11 cellular contexts compared by ENCODE assay signal in the genomic region with DNA sequence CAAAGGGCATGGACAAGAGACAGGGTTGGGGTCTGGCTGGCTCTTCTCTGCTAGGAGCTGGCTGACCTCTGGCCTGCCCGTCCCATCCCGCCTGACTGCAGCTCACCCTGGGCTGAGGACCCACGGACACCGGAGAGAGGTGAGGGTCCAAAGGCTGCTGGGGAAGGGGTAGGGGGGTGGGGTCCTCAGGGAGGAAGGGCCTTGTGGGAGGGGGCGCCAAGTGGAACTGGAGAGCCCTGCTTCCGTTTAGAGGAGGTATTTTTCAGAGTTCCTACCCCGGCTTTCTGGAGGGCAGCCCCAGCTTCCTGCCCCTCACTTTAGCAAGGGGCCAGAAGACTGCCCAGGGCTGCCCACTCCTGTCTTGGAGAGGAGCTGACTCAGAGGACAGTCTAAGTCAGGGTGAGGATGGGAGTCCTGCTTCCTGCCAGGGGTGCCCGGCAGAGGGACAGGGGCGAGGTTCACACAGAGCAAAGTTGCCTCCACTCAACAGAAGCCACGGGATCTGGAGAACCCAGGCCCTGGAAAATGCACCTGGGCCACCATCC. TPM values are rescaled to one million over a fixed set of nuclear protein-coding genes. Genes with fewer than 3 reads are reported as not detected.
DNase-seq lines count a peak whose midpoint lies in the region; ATAC-seq and TF ChIP-seq lines count a peak whose summit lies in the region.
"Had no signal": no experiment of that assay in that cellular context is flagged by ENCODE, and none has a peak within 500 bp of the region (broad histone marks: within the 10 kb centered on the region; RNA-seq: fewer than 3 reads in every experiment).

No MANE protein-coding gene starts in this region.

- no peaks in the 10 kb centered on the region for H3K9me3 Mint-ChIP-seq in CD4-positive, alpha-beta T cell

- no peak overlapping the region for H3K27ac ChIP-seq in CD4-positive, alpha-beta T cell (ENCODE audit: low read depth, low read length)

- H3K27me3 Mint-ChIP-seq in CD4-positive, alpha-beta T cell, result no peaks in the 10 kb centered on the region

- H3K4me3 Mint-ChIP-seq in CD4-positive, alpha-beta T cell, result no peak overlapping the region

- peaks cover 25% of the 10 kb centered on the region for H3K4me1 Mint-ChIP-seq in CD4-positive, alpha-beta T cell (ENCODE audit: low read depth)

- CTCF ChIA-PET in CD4-positive, alpha-beta T cell (lab: Charles Lee), result no interaction called here

- POLR2A ChIA-PET in CD4-positive, alpha-beta T cell (lab: Charles Lee), result interaction anchor here (0.6 to 2.6 kb wide), 2 partner anchors 12 to 53 kb away, joined by 3 to 22 read pairs; a partner anchor contains a TSS

- peak overlapping the region; percentile 82 for H3K27ac Mint-ChIP-seq in CD4-positive, alpha-beta T cell

- DNase-seq in CD4-positive, alpha-beta T cell, result no peak
- DNase-seq in HT1080 (ENCODE audit: low read depth), result peak; percentile 42
- no peak for DNase-seq in erythroblast (lab: John Stamatoyannopoulos, UW)
- DNase-seq in stimulated activated CD8-positive, alpha-beta memory T cell treated with anti-CD3 and anti-CD28 coated beads, Interleukin-4, amount 100 ng/mL, for 48 hours, result no peak
- DNase-seq in NCI-H146 treated with DMSO at 0.1 percent for 48 hours (lab: John Stamatoyannopoulos, UW; ENCODE audit: unreplicated experiment), result no peak
- DNase-seq: cerebellar nuclear complex, left cardiac atrium had no signal

- no peak for TF ChIP-seq POLR2A in erythroblast (IDR thresholded peaks at IDR 0.05; ENCODE audit: low read length)

- no peaks in the 10 kb centered on the region for H3K9me3 ChIP-seq in CD4-positive, alpha-beta T cell (ENCODE audit: control insufficient read depth, low read length)

- ATAC-seq in CD4-positive, alpha-beta T cell (ENCODE audit: poor library complexity), result peak; percentile 28
- peak; percentile 7 for ATAC-seq in GM19438 (IDR thresholded peaks at IDR 0.05; ENCODE audit: low read depth, unreplicated experiment)
- peak; percentile 1 for ATAC-seq in esophagus mucosa
- ATAC-seq in GM18868 (IDR thresholded peaks at IDR 0.05; ENCODE audit: unreplicated experiment), result no peak

- peaks cover 28% of the 10 kb centered on the region for H3K36me3 Mint-ChIP-seq in CD4-positive, alpha-beta T cell (ENCODE audit: low read depth)

- intact Hi-C loops in CD4-positive, alpha-beta T cell (cut with DNase I, micrococcal nuclease), result no loop called here

- TF ChIP-seq CTCF in CD4-positive, alpha-beta T cell (IDR thresholded peaks at IDR 0.05), result no peak

- H3K27me3 ChIP-seq in CD4-positive, alpha-beta T cell (ENCODE audit: control insufficient read depth, insufficient read depth, low read length), result no peaks in the 10 kb centered on the region

RNA-seq across cellular contexts. Expression of a gene that starts 7.1 kb away (rescaled TPM):
- 1 to 10 TPM; 2.7 to 3.5 TPM for total RNA-seq in CD4-positive, alpha-beta T cell
- total RNA-seq in HT1080 (2014; rRNA removed; shearing (Covaris generic)), result 0.23 TPM in 1 of 2 replicates, not detected in the other
- 0.03 and 0.22 TPM in 2 replicates for polyA plus RNA-seq in HT1080 (2015; cell fraction: cytosol; rRNA removed)
- polyA plus RNA-seq in HT1080 (2015; cell fraction: nucleus; rRNA removed), result not detected in 2 replicates
- 30.4 TPM for total RNA-seq in esophagus mucosa
- total RNA-seq: LHCN-M2 had no signal

RNA-seq across cellular contexts. Expression of a gene that starts 11.9 kb away (rescaled TPM):
- total RNA-seq in CD4-positive, alpha-beta T cell, result 10 to 100 TPM; 56.3 to 62.0 TPM
- 37.3 and 46.0 TPM in 2 replicates for total RNA-seq in HT1080 (2014; rRNA removed; shearing (Covaris generic))
- 26.5 and 30.3 TPM in 2 replicates for polyA plus RNA-seq in HT1080 (2015; cell fraction: cytosol; rRNA removed)
- polyA plus RNA-seq in HT1080 (2015; cell fraction: nucleus; rRNA removed), result 32.1 and 34.7 TPM in 2 replicates
- total RNA-seq in esophagus mucosa, result 22.6 TPM

RNA-seq across cellular contexts. Expression of a gene that starts 22.5 kb away (rescaled TPM):
- 1 to 10 TPM; 5.7 to 6.0 TPM for total RNA-seq in CD4-positive, alpha-beta T cell
- total RNA-seq in HT1080 (2014; rRNA removed; shearing (Covaris generic)), result 0.76 and 0.97 TPM in 2 replicates
- polyA plus RNA-seq in HT1080 (2015; cell fraction: cytosol; rRNA removed), result 0.47 TPM in 1 of 2 replicates, not detected in the other
- 0.76 and 1.4 TPM in 2 replicates for polyA plus RNA-seq in HT1080 (2015; cell fraction: nucleus; rRNA removed)
- total RNA-seq in esophagus mucosa, result 0.56 TPM

RNA-seq across cellular contexts. Expression of a gene that starts 44.1 kb away (rescaled TPM):
- total RNA-seq in CD4-positive, alpha-beta T cell, result 1 to 10 TPM; 2.3 to 2.4 TPM
- 21.2 and 24.0 TPM in 2 replicates for total RNA-seq in HT1080 (2014; rRNA removed; shearing (Covaris generic))
- 7.6 and 8.3 TPM in 2 replicates for polyA plus RNA-seq in HT1080 (2015; cell fraction: cytosol; rRNA removed)
- polyA plus RNA-seq in HT1080 (2015; cell fraction: nucleus; rRNA removed), result 3.5 and 4.9 TPM in 2 replicates
- total RNA-seq in esophagus mucosa, result 1.1 TPM
